14 cellular contexts compared by ENCODE assay signal in genomic region chr7:132738254-132738653, GRCh38.
A peak's percentile ranks its signal among the peaks of the same experiment; 100 is the strongest.
DNase-seq lines count a peak whose midpoint lies in the region; ATAC-seq, FAIRE-seq and TF ChIP-seq lines count a peak whose summit lies in the region.
"Had no signal": no experiment of that assay in that cellular context is flagged by ENCODE, and none has a peak within 500 bp of the region (broad histone marks: within the 10 kb centered on the region; RNA-seq: fewer than 3 reads in every experiment).

No MANE protein-coding gene starts in this region.

- 29% methylated on average over 2 of the region's 2 CpGs for WGBS in suprapubic skin

- H3K4me3 Mint-ChIP-seq in activated T-cell treated with anti-CD3 and anti-CD28 coated beads, Interleukin-2, amount 50 U/mL, for 72 hours = no peak overlapping the region
- H3K4me3 Mint-ChIP-seq: activated CD4-positive, alpha-beta T cell treated with anti-CD3 and anti-CD28 coated beads, Interleukin-2, amount 10 ng/mL, durations not matched to agents 7 days and 5 days; CD14-positive monocyte; stimulated activated naive CD8-positive, alpha-beta T cell treated with anti-CD3 and anti-CD28 coated beads, Interleukin-15, Interleukin-2, amounts not matched to agents 100 ng/mL and 50 ng/mL, for 24 hours; T-helper 1 cell treated with Interleukin-12 subunit alpha and Interleukin-12 subunit beta and Interleukin-4 antibody, amounts not matched to agents 30 μg/mL and 1 μg/mL, for 36 hours had no signal

- no peaks in the 10 kb centered on the region for H3K36me3 ChIP-seq in suprapubic skin

- no peak overlapping the region for H3K27ac ChIP-seq in suprapubic skin

- TF ChIP-seq CTCF in cardiac fibroblast (IDR thresholded peaks at IDR 0.05; ENCODE audit: low read depth, low read length) (no peak), suprapubic skin (IDR thresholded peaks at IDR 0.05) (no peak)

- ATAC-seq in activated T-cell treated with anti-CD3 and anti-CD28 coated beads, Interleukin-2, amount 50 U/mL, for 72 hours (replicated peaks in 1 of 2) = no peak

- H3K4me1 ChIP-seq in suprapubic skin = no peaks in the 10 kb centered on the region

- peaks cover 11% of the 10 kb centered on the region for H3K27me3 Mint-ChIP-seq in activated T-cell treated with anti-CD3 and anti-CD28 coated beads, Interleukin-2, amount 50 U/mL, for 72 hours (ENCODE audit: low read depth)
- H3K27me3 Mint-ChIP-seq: activated CD4-positive, alpha-beta T cell treated with anti-CD3 and anti-CD28 coated beads, Interleukin-2, amount 10 ng/mL, durations not matched to agents 7 days and 5 days; stimulated activated naive CD8-positive, alpha-beta T cell treated with anti-CD3 and anti-CD28 coated beads, Interleukin-15, Interleukin-2, amounts not matched to agents 100 ng/mL and 50 ng/mL, for 24 hours had no signal

- no peak overlapping the region for H3K27ac Mint-ChIP-seq in activated T-cell treated with anti-CD3 and anti-CD28 coated beads, Interleukin-2, amount 50 U/mL, for 72 hours
- H3K27ac Mint-ChIP-seq: activated CD4-positive, alpha-beta T cell treated with anti-CD3 and anti-CD28 coated beads, Interleukin-2, amount 10 ng/mL, durations not matched to agents 7 days and 5 days; CD14-positive monocyte; stimulated activated naive CD8-positive, alpha-beta T cell treated with anti-CD3 and anti-CD28 coated beads, Interleukin-15, Interleukin-2, amounts not matched to agents 100 ng/mL and 50 ng/mL, for 24 hours; T-helper 1 cell treated with Interleukin-12 subunit alpha and Interleukin-12 subunit beta and Interleukin-4 antibody, amounts not matched to agents 30 μg/mL and 1 μg/mL, for 36 hours had no signal

- no peaks in the 10 kb centered on the region for H3K27me3 ChIP-seq in suprapubic skin

- TF ChIP-seq EP300 in suprapubic skin (IDR thresholded peaks at IDR 0.05) = no peak

- H3K36me3 Mint-ChIP-seq in activated T-cell treated with anti-CD3 and anti-CD28 coated beads, Interleukin-2, amount 50 U/mL, for 72 hours (ENCODE audit: insufficient read depth in 2 of 2) = peaks cover 0 to 5% of the 10 kb centered on the region in 2 donors
- H3K36me3 Mint-ChIP-seq: CD14-positive monocyte had no signal

- no peak for FAIRE-seq in GM12892 (lab: Jason Lieb, UNC)
- FAIRE-seq: G401.6 had no signal

- no peaks in the 10 kb centered on the region for H3K4me1 Mint-ChIP-seq in activated T-cell treated with anti-CD3 and anti-CD28 coated beads, Interleukin-2, amount 50 U/mL, for 72 hours (ENCODE audit: low read depth)

- H3K9me3 Mint-ChIP-seq in activated T-cell treated with anti-CD3 and anti-CD28 coated beads, Interleukin-2, amount 50 U/mL, for 72 hours = peaks cover 3 to 4% of the 10 kb centered on the region in 2 donors
- H3K9me3 Mint-ChIP-seq: stimulated activated naive CD8-positive, alpha-beta T cell treated with anti-CD3 and anti-CD28 coated beads, Interleukin-15, Interleukin-2, amounts not matched to agents 100 ng/mL and 50 ng/mL, for 24 hours had no signal

- H3K9me3 ChIP-seq in suprapubic skin = no peaks in the 10 kb centered on the region

- no peak overlapping the region for H3K4me3 ChIP-seq in cardiac fibroblast (replicated peaks in 1 of 2; ENCODE audit: low read depth in 2 of 2, low read length in 2 of 2)
- H3K4me3 ChIP-seq in suprapubic skin = no peak overlapping the region

- no peak for TF ChIP-seq POLR2A in suprapubic skin (IDR thresholded peaks at IDR 0.05)
- TF ChIP-seq POLR2A in GM12892 (IDR thresholded peaks at IDR 0.05; ENCODE audit: low read depth, low read length) = no peak

- DNase-seq in AG20443 (ENCODE audit: low spot score) (peak; percentile 88), M059J (ENCODE audit: low read depth) (peak; percentile 95), cardiac fibroblast (ENCODE audit: low read depth in 2 of 2) (peak; percentile 72 to 95), kidney glomerular epithelial cell (lab: John Stamatoyannopoulos, UW) (peak; percentile 67), suprapubic skin (ENCODE audit: low spot score in 2 of 2) (no peak), GM12892 (ENCODE audit: insufficient read length) (no peak)
- no peak for DNase-seq in activated T-cell treated with anti-CD3 and anti-CD28 coated beads, Interleukin-2, amount 50 U/mL, for 48 hours
- DNase-seq in activated T-cell treated with anti-CD3 and anti-CD28 coated beads, Interleukin-2, amount 50 U/mL, for 72 hours = no peak
- DNase-seq: activated CD4-positive, alpha-beta T cell treated with anti-CD3 and anti-CD28 coated beads, Interleukin-2, amount 10 ng/mL, durations not matched to agents 7 days and 5 days; NCI-H2107 had no signal

Comparison
In these comparisons a context has a peak if more than half of its experiments do, and no peak if none do; other contexts are left out.
1. DNase-seq: peak in AG20443 (single experiment), M059J (single experiment), cardiac fibroblast (2 of 2) and kidney glomerular epithelial cell (single experiment); none in activated T-cell treated with anti-CD3 and anti-CD28 coated beads, Interleukin-2, amount 50 U/mL, for 48 hours (0 of 2), suprapubic skin (0 of 2), GM12892 (single experiment) and activated T-cell treated with anti-CD3 and anti-CD28 coated beads, Interleukin-2, amount 50 U/mL, for 72 hours (0 of 2).